21 cellular contexts compared by ENCODE assay signal in genomic region chr15:57665939-57666338, GRCh38.
"Had no signal": no experiment of that assay in that cellular context is flagged by ENCODE, and none has a peak within 500 bp of the region (broad histone marks: within the 10 kb centered on the region; RNA-seq: fewer than 3 reads in every experiment).

No MANE protein-coding gene starts in this region.

- H3K4me2 ChIP-seq: KMS-11 had no signal

- H3K9me3 ChIP-seq: ascending aorta, Peyer's patch had no signal

- H3K36me3 ChIP-seq: ascending aorta, Peyer's patch had no signal

- H3K27me3 ChIP-seq: ascending aorta, cardiac muscle cell, Peyer's patch had no signal

- ATAC-seq: activated CD8-positive, alpha-beta memory T cell treated with anti-CD3 and anti-CD28 coated beads, Interleukin-2, amount 10 ng/mL, durations not matched to agents 7 days and 5 days had no signal

- H3K4me3 ChIP-seq: ascending aorta, cardiac muscle cell, Peyer's patch had no signal

- DNase-seq: activated B cell treated with CpG ODN at 0.5 μM for 24 hours; activated CD4-positive, alpha-beta T cell treated with anti-CD3 and anti-CD28 coated beads for 1 hour; activated CD4-positive, alpha-beta T cell treated with anti-CD3 and anti-CD28 coated beads, Interleukin-2, amount 50 U/mL, for 48 hours; activated CD8-positive, alpha-beta memory T cell treated with anti-CD3 and anti-CD28 coated beads, Interleukin-2, amount 10 ng/mL, durations not matched to agents 7 days and 5 days; activated effector memory CD4-positive, alpha-beta T cell treated with Interleukin-2 at 50 U/mL for 16 hours; activated naive CD4-positive, alpha-beta T cell; activated T-cell treated with anti-CD3 and anti-CD28 coated beads, Interleukin-2, amount 50 U/mL, for 24 hours; amniotic stem cell; cerebellar nuclear complex; MM.1S; NCI-H1105 treated with DMSO at 0.1 percent for 48 hours; NCI-H1436 treated with DMSO at 0.1 percent for 48 hours; NCI-H187; NCI-H2081; NCI-H446; NCI-H524; Peyer's patch; SHP77 treated with DMSO at 0.1 percent for 48 hours had no signal

- H3K27ac ChIP-seq: ascending aorta, cardiac muscle cell, KMS-11, Peyer's patch had no signal
